In genomic region chr1:248838357-248839167, GRCh38 we compare ENCODE assay signal across 8 cellular contexts. TPM values are rescaled to one million over a fixed set of nuclear protein-coding genes. Genes with fewer than 3 reads are reported as not detected.
A peak's percentile ranks its signal among the peaks of the same experiment; 100 is the strongest.
DNase-seq lines count a peak whose midpoint lies in the region; ATAC-seq and TF ChIP-seq lines count a peak whose summit lies in the region.

No MANE protein-coding gene starts in this region.

- no peaks in the 10 kb centered on the region for H4K20me1 ChIP-seq in fibroblast of lung (ENCODE audit: control insufficient read depth, extremely low read depth, insufficient read depth, low read length)

- peaks cover 0 to 3% (median 0%) of the 10 kb centered on the region in 5 donors for H3K27me3 Mint-ChIP-seq in naive thymus-derived CD8-positive, alpha-beta T cell

- peak overlapping the region in 6 of 10 donors; percentile 94 to 99 (median 98) for H3K27ac Mint-ChIP-seq in naive thymus-derived CD8-positive, alpha-beta T cell

- DNase-seq in DMS79 treated with DMSO at 0.1 percent for 48 hours (lab: John Stamatoyannopoulos, UW) (peak; percentile 84), Panc1 (ENCODE audit: low read depth, low spot score) (no peak), fibroblast of lung (ENCODE audit: low read depth in 2 of 2) (peak; percentile 85 to 87)
- peak; percentile 67 to 75 for DNase-seq in activated T-helper 1 cell treated with anti-CD3 and anti-CD28 coated beads, Interleukin-2, amount 50 U/mL, for 16 hours (ENCODE audit: low read depth in 1 of 2, low spot score in 1 of 2)
- peak; percentile 75 to 92 (median 85) for DNase-seq in naive thymus-derived CD8-positive, alpha-beta T cell
- peak; percentile 76 to 91 (median 84) for DNase-seq in stimulated activated naive CD4-positive, alpha-beta T cell (lab: John Stamatoyannopoulos, UW)

- in situ Hi-C loops in Panc1 (cut with HindIII; ENCODE audit: low pct_unique_long_range_greater_than_20kb, low sequenced_read_pairs): no loop called here

- H3K9me3 ChIP-seq in Panc1 (ENCODE audit: control insufficient read depth, insufficient read depth, low read depth, low read length) (no peaks in the 10 kb centered on the region), fibroblast of lung (ENCODE audit: control insufficient read depth, insufficient read depth, low read depth, low read length) (no peaks in the 10 kb centered on the region)

- BruUV-seq in Panc1 (replicated peaks; lab: Mats Ljungman, UMichigan): no TSS peak

- H3K27ac ChIP-seq in Panc1 (ENCODE audit: low read length) (peak overlapping the region; percentile 91), fibroblast of lung (ENCODE audit: insufficient read depth, low read length) (peak overlapping the region; percentile 99)

- TF ChIP-seq CTCF in Panc1 (IDR thresholded peaks at IDR 0.05): no peak
- no peak for TF ChIP-seq CTCF in fibroblast of lung (conservative IDR thresholded peaks at IDR 0.05 in 1 of 2, IDR thresholded peaks at IDR 0.05 in 1 of 2; ENCODE audit: low read depth in 1 of 2, low read length in 2 of 2)

- no peaks in the 10 kb centered on the region for H3K9me3 Mint-ChIP-seq in naive thymus-derived CD8-positive, alpha-beta T cell

- H3K9ac ChIP-seq in fibroblast of lung (ENCODE audit: insufficient read depth, low read length): peak overlapping the region; percentile 99

- POLR2A ChIA-PET in Panc1 (lab: Charles Lee): interaction anchor here (1.0 kb wide), 1 partner anchor 11 kb away, joined by 4 read pairs; no protein-coding TSS in a partner anchor
- POLR2A ChIA-PET in naive thymus-derived CD8-positive, alpha-beta T cell (lab: Charles Lee): interaction anchor here (0.8 to 5.5 kb wide), 9 partner anchors 11 to 67 kb away, joined by 3 to 141 read pairs (median 8); partner anchors contain the start of genes PGBD2, SH3BP5L and ZNF692

- H3K4me3 Mint-ChIP-seq in naive thymus-derived CD8-positive, alpha-beta T cell: peak overlapping the region in 2 of 10 donors; percentile 92 to 95

- peaks cover 4% of the 10 kb centered on the region; the same call in 1 of the 2 replicates for H3K4me1 ChIP-seq in Panc1 (ENCODE audit: control insufficient read depth, insufficient read depth, low read length)
- peaks cover 11% of the 10 kb centered on the region for H3K4me1 ChIP-seq in fibroblast of lung (ENCODE audit: control insufficient read depth, extremely low read depth, insufficient read depth, low read length)

- H3K4me3 ChIP-seq in Panc1 (ENCODE audit: low read depth in 2 of 2, low read length in 2 of 2): peak overlapping the region; percentile 80 to 95
- peak overlapping the region; percentile 84 to 91 (median 86) for H3K4me3 ChIP-seq in fibroblast of lung (replicated peaks in 1 of 4; ENCODE audit: control extremely low read depth in 1 of 4, insufficient read depth in 1 of 4, low read depth in 3 of 4, low read length in 4 of 4)

- peak; percentile 22; the same call in 1 of the 2 replicates for TF ChIP-seq EP300 in Ishikawa (IDR thresholded peaks at IDR 0.05; ENCODE audit: borderline replicate concordance)

- H3K36me3 Mint-ChIP-seq in naive thymus-derived CD8-positive, alpha-beta T cell: peaks cover 0 to 6% (median 0%) of the 10 kb centered on the region in 3 donors

- peak overlapping the region; percentile 52 for H2AFZ ChIP-seq in fibroblast of lung (ENCODE audit: low read length)

- CTCF ChIA-PET in Panc1 (lab: Charles Lee): interaction anchor here (0.9 kb wide), 1 partner anchor 12 kb away, joined by 3 read pairs; the partner anchor contains the start of gene SH3BP5L

- peak overlapping the region; percentile 68 for H3K4me2 ChIP-seq in fibroblast of lung (ENCODE audit: extremely low read depth, insufficient read depth, low read length)

- H3K36me3 ChIP-seq in Panc1 (ENCODE audit: control insufficient read depth, insufficient read depth, low read length) (no peaks in the 10 kb centered on the region; the same call in 1 of the 2 replicates), fibroblast of lung (ENCODE audit: control insufficient read depth, insufficient read depth, low read length) (no peaks in the 10 kb centered on the region)

- TF ChIP-seq RAD21 in Ishikawa (IDR thresholded peaks at IDR 0.05; ENCODE audit: low read depth): no peak

- peaks cover 26% of the 10 kb centered on the region for H3K79me2 ChIP-seq in fibroblast of lung (ENCODE audit: control insufficient read depth, insufficient read depth, low read length)

- intact Hi-C loops in Panc1 (cut with micrococcal nuclease; ENCODE audit: unreplicated experiment): no loop called here

- ATAC-seq in GM21619 (IDR thresholded peaks at IDR 0.05; ENCODE audit: unreplicated experiment) (peak; percentile 61), Panc1 (peak; percentile 88)
- peak; percentile 70 to 72 for ATAC-seq in naive thymus-derived CD8-positive, alpha-beta T cell

- H3K4me1 Mint-ChIP-seq in naive thymus-derived CD8-positive, alpha-beta T cell: peaks cover 12 to 32% (median 30%) of the 10 kb centered on the region in 4 donors

- H3K27me3 ChIP-seq in Panc1 (ENCODE audit: control insufficient read depth, insufficient read depth, low read length): peaks cover 2% of the 10 kb centered on the region; the same call in 1 of the 2 replicates
- H3K27me3 ChIP-seq in fibroblast of lung (ENCODE audit: control insufficient read depth, insufficient read depth, low read length): no peaks in the 10 kb centered on the region

TF ChIP-seq in Ishikawa, 13 proteins besides CTCF, POLR2A, EP300 and RAD21 (continues in another document):
- peak; percentile 86 for TF ChIP-seq ZBTB7A (IDR thresholded peaks at IDR 0.05; ENCODE audit: low read depth)
- no peak; the same call in none of the 2 replicates for TF ChIP-seq YY1 (IDR thresholded peaks at IDR 0.05; ENCODE audit: low read depth)
- peak; percentile 62 for TF ChIP-seq TCF12 (IDR thresholded peaks at IDR 0.05; ENCODE audit: low read depth)
- no peak for TF ChIP-seq EGR1 (IDR thresholded peaks at IDR 0.05)
- TF ChIP-seq USF1 (IDR thresholded peaks at IDR 0.05): no peak
- peak; percentile 85 for TF ChIP-seq TAF1 (IDR thresholded peaks at IDR 0.05; ENCODE audit: low read depth)
- TF ChIP-seq REST (IDR thresholded peaks at IDR 0.05; ENCODE audit: low read depth): no peak
- TF ChIP-seq TEAD4 (IDR thresholded peaks at IDR 0.05): peak; percentile 75
- TF ChIP-seq NFIC (IDR thresholded peaks at IDR 0.05): no peak
- TF ChIP-seq CEBPB (IDR thresholded peaks at IDR 0.05): no peak

RNA-seq across cellular contexts. Expression of gene ZNF672, which starts 0.5 kb away (rescaled TPM):
- total RNA-seq in Panc1 (2021; ENCODE audit: unreplicated experiment): 36.2 TPM
- polyA plus RNA-seq in Panc1 (2012; ENCODE audit: insufficient read length): 33.1 TPM
- total RNA-seq in fibroblast of lung: 11.6 and 15.5 TPM in 2 replicates
- 10.3 and 13.8 TPM in 2 replicates for polyA plus RNA-seq in fibroblast of lung
- 8.4 and 11.0 TPM in 2 replicates for polyA plus RNA-seq in fibroblast of lung (2012)
- 25.9 and 49.4 TPM in 2 replicates for polyA minus RNA-seq in fibroblast of lung (ENCODE audit: low replicate concordance)
- 10 to 100 TPM; 35.8 to 37.2 TPM for total RNA-seq in naive thymus-derived CD8-positive, alpha-beta T cell
- polyA plus RNA-seq in naive thymus-derived CD8-positive, alpha-beta T cell: 10 to 100 TPM; 17.9 to 25.6 (median 19.6) TPM

RNA-seq across cellular contexts. Expression of gene SH3BP5L, which starts 12.8 kb away (rescaled TPM):
- total RNA-seq in Panc1 (2021; ENCODE audit: unreplicated experiment): 23.9 TPM
- 28.4 TPM for polyA plus RNA-seq in Panc1 (2012; ENCODE audit: insufficient read length)
- total RNA-seq in fibroblast of lung: 19.8 and 20.3 TPM in 2 replicates
- 17.5 and 17.9 TPM in 2 replicates for polyA plus RNA-seq in fibroblast of lung
- 20.3 and 22.0 TPM in 2 replicates for polyA plus RNA-seq in fibroblast of lung (2012)
- 21.1 and 22.9 TPM in 2 replicates for polyA minus RNA-seq in fibroblast of lung (ENCODE audit: low replicate concordance)
- total RNA-seq in naive thymus-derived CD8-positive, alpha-beta T cell: 10 to 100 TPM; 28.5 to 29.9 TPM
- 1 to 10 TPM; 1.6 to 3.5 (median 2.6) TPM for polyA plus RNA-seq in naive thymus-derived CD8-positive, alpha-beta T cell

RNA-seq across cellular contexts. Expression of gene ZNF692, which starts 20.3 kb away (rescaled TPM):
- total RNA-seq in Panc1 (2021; ENCODE audit: unreplicated experiment) (62.3 TPM), fibroblast of lung (16.2 and 16.7 TPM in 2 replicates)
- 64.1 TPM for polyA plus RNA-seq in Panc1 (2012; ENCODE audit: insufficient read length)
- 7.6 and 9.3 TPM in 2 replicates for polyA plus RNA-seq in fibroblast of lung
- 7.5 and 10.6 TPM in 2 replicates for polyA plus RNA-seq in fibroblast of lung (2012)
- 2.8 and 9.0 TPM in 2 replicates for polyA minus RNA-seq in fibroblast of lung (ENCODE audit: low replicate concordance)
- total RNA-seq in naive thymus-derived CD8-positive, alpha-beta T cell: 10 to 100 TPM; 68.9 to 69.6 TPM
- 1 to 10 TPM; 5.2 to 9.3 (median 5.9) TPM for polyA plus RNA-seq in naive thymus-derived CD8-positive, alpha-beta T cell
